8 cellular contexts compared by ENCODE assay signal in the genomic region with DNA sequence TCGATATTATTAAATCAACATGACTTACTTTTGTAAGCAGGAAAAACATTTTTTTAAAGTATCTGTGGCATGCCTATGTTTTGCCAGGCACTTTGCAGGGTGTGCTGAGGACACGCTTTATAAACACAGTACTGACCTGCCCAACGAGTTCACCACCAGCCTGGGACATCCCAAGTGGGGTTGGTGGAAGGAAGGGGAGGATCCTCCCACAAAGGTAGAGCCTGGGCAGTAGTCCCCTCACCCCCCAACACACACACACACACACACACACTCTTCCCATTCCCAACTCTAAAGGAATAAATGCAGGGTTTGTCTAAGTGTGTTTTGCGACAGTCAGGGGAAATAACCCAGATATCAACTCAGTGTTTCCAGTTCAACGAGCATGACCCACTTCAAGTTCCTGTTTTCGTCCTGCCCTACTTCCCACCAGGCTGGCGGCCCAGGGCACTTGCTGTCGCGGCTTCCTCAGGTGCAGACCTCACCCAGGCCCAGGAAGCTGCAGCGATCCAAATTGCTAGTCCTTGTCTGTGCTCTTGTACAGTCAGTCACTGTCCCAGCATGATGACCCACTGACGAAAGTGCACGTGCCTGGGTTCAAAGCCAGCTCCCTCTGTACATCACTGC. TPM values are rescaled to one million over a fixed set of nuclear protein-coding genes. Genes with fewer than 3 reads are reported as not detected.
A peak's percentile ranks its signal among the peaks of the same experiment; 100 is the strongest.
DNase-seq lines count a peak whose midpoint lies in the region; ATAC-seq, FAIRE-seq and TF ChIP-seq lines count a peak whose summit lies in the region.

No MANE protein-coding gene starts in this region.

- peaks cover 0 to 89% (median 66%) of the 10 kb centered on the region in 3 donors for H3K4me1 ChIP-seq in gastroesophageal sphincter
- peaks cover 14 to 19% of the 10 kb centered on the region in 2 donors for H3K4me1 ChIP-seq in small intestine (ENCODE audit: control insufficient read depth in 2 of 2, insufficient read depth in 1 of 2, low read depth in 1 of 2, low read length in 1 of 2)

- H3K36me3 ChIP-seq in gastroesophageal sphincter: peaks cover 0 to 5% of the 10 kb centered on the region in 2 donors
- H3K36me3 ChIP-seq in small intestine (ENCODE audit: control insufficient read depth in 2 of 2, insufficient read depth in 2 of 2, low read length in 2 of 2): no peaks in the 10 kb centered on the region

- no peak for FAIRE-seq in small intestine (lab: Jason Lieb, UNC)

- H3K27ac Mint-ChIP-seq in Calu3 (ENCODE audit: unreplicated experiment): no peak overlapping the region

- intact Hi-C loops in Calu3 (cut with micrococcal nuclease; ENCODE audit: unreplicated experiment): loop anchor here (5.0 kb wide), 1 partner anchor 37 kb away; no protein-coding TSS in a partner anchor

- 0 to 31% methylated on average over 1 to 4 of the region's 12 CpGs for WGBS in gastroesophageal sphincter (ENCODE audit: low coverage in 1 of 2), 2 donors
- 6 to 19% (median 6%) methylated on average over 12 of the region's 12 CpGs for WGBS in small intestine, 3 donors

- H3K9me3 Mint-ChIP-seq in Calu3 (ENCODE audit: low read depth, unreplicated experiment): no peaks in the 10 kb centered on the region

- no peak for TF ChIP-seq EP300 in gastroesophageal sphincter (IDR thresholded peaks at IDR 0.05)

- H3K27me3 ChIP-seq in gastroesophageal sphincter (no peaks in the 10 kb centered on the region), small intestine (ENCODE audit: control insufficient read depth in 2 of 2, insufficient read depth in 2 of 2, low read length in 2 of 2) (no peaks in the 10 kb centered on the region)

- no peak overlapping the region for H3K4me3 Mint-ChIP-seq in Calu3 (ENCODE audit: low read depth, unreplicated experiment)

- H3K27me3 Mint-ChIP-seq in Calu3 (ENCODE audit: unreplicated experiment): no peaks in the 10 kb centered on the region

- TF ChIP-seq POLR2A in gastroesophageal sphincter (IDR thresholded peaks at IDR 0.05): no peak

- H3K36me3 Mint-ChIP-seq in Calu3 (ENCODE audit: insufficient read depth, unreplicated experiment): peaks cover 43% of the 10 kb centered on the region

- no peak for TF ChIP-seq CTCF in gastroesophageal sphincter (IDR thresholded peaks at IDR 0.05)
- no peak for TF ChIP-seq CTCF in Calu3 (IDR thresholded peaks at IDR 0.05; ENCODE audit: unreplicated experiment)

- peaks cover 47% of the 10 kb centered on the region for H3K4me1 Mint-ChIP-seq in Calu3 (ENCODE audit: low read depth, unreplicated experiment)

- CTCF ChIA-PET in Calu3 (lab: Charles Lee): interaction anchor here (1.2 kb wide), 1 partner anchor 171 kb away, joined by 3 read pairs; no protein-coding TSS in a partner anchor

- H3K4me3 ChIP-seq in gastroesophageal sphincter (no peak overlapping the region), small intestine (ENCODE audit: low read depth in 1 of 2, low read length in 2 of 2) (peak overlapping the region in 1 of 2 donors; percentile 96)

- BruUV-seq in Calu3 (replicated peaks; lab: Mats Ljungman, UMichigan): no TSS peak

- no peak for ATAC-seq in gastroesophageal sphincter
- no peak for ATAC-seq in GM19455 (IDR thresholded peaks at IDR 0.05; ENCODE audit: unreplicated experiment)
- no peak for ATAC-seq in HG03108 (IDR thresholded peaks at IDR 0.05; ENCODE audit: unreplicated experiment)

- H3K9me3 ChIP-seq in gastroesophageal sphincter: no peaks in the 10 kb centered on the region
- no peaks in the 10 kb centered on the region for H3K9me3 ChIP-seq in small intestine (ENCODE audit: control insufficient read depth, low read depth)

- H3K27ac ChIP-seq in gastroesophageal sphincter (peak overlapping the region in 3 of 4 donors; percentile 91 to 96 (median 95)), small intestine (ENCODE audit: low read depth in 1 of 2, low read length in 1 of 2) (peak overlapping the region; percentile 87 to 96)

- DNase-seq in DMS153 treated with DMSO at 0.1 percent for 48 hours (lab: John Stamatoyannopoulos, UW; ENCODE audit: unreplicated experiment): peak; percentile 10
- DNase-seq in NCI-H2029 (lab: John Stamatoyannopoulos, UW): peak; percentile 31
- DNase-seq in activated CD8-positive, alpha-beta memory T cell treated with anti-CD3 and anti-CD28 coated beads for 1 hour (ENCODE audit: extremely low read depth in 1 of 2, low read depth in 1 of 2): peak; percentile 46 to 47
- DNase-seq in small intestine: no peak
- DNase-seq in Calu3: no peak

RNA-seq across cellular contexts. Expression of a gene that starts 3.1 kb away (rescaled TPM):
- total RNA-seq in gastroesophageal sphincter (10 to 100 TPM; 44.6 to 55.9 (median 45.6) TPM), Calu3 (2022) (20.3 and 25.0 TPM in 2 replicates)
- polyA plus RNA-seq in small intestine: 10 to 100 TPM; 43.7 to 59.7 (median 59.7) TPM

RNA-seq across cellular contexts. Expression of a gene that starts 27.5 kb away (rescaled TPM):
- total RNA-seq in gastroesophageal sphincter (10 to 100 TPM; 16.2 to 22.2 (median 17.8) TPM), Calu3 (2022) (27.6 and 28.2 TPM in 2 replicates)
- 10 to 100 TPM; 17.7 to 23.0 (median 18.9) TPM for polyA plus RNA-seq in small intestine

Comparison
In these comparisons a context has a peak if more than half of its experiments do, and no peak if none do; other contexts are left out.
1. DNase-seq: peak in DMS153 treated with DMSO at 0.1 percent for 48 hours (single experiment), NCI-H2029 (single experiment) and activated CD8-positive, alpha-beta memory T cell treated with anti-CD3 and anti-CD28 coated beads for 1 hour (2 of 2); none in small intestine (single experiment) and Calu3 (single experiment).